9 cellular contexts compared by ENCODE assay signal in the genomic region with DNA sequence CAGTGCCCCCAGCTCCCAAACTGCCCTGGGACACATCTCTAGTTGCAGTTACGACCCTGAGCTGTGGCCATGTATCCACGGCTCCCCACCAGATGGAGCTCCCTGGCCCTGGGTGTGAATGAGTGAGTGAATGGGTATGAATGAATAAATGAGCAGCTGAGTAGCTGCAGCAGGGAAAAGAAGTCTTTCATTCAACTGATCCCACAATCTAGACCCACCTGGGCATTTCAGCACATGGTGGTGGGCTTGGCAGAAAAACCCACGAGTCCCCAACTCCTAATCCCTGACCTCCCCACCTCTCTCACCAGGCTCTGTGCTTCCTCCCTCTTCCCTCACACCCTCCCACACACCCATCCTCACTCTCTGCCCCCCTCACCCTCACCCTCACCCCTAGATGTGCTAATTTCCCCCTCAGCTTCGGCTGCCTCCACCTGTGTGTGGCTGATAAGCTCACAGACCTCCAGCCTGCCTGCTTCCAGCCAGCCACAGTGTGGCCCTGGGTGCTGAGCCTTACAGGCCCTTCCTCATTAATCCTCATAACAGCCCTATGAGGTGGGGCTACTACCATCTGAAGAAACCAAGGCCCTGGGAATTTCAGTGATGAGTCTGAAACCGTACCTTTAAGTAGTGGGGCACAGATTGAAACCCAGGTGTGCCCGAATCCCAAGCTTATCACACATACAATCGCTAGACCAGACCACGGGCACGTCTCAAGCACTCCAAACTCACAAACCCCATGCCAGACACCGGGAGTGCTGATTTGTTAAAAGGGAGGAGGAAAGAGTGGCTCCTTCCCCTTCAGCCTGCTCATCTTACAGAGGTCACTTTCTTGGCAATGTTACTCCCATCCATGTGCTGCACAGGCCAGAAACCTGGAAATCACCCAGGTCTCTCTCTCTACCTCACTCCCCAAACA.
A peak's percentile ranks its signal among the peaks of the same experiment; 100 is the strongest.
DNase-seq lines count a peak whose midpoint lies in the region; ATAC-seq and TF ChIP-seq lines count a peak whose summit lies in the region.
"Had no signal": no experiment of that assay in that cellular context is flagged by ENCODE, and none has a peak within 500 bp of the region (broad histone marks: within the 10 kb centered on the region; RNA-seq: fewer than 3 reads in every experiment).

No MANE protein-coding gene starts in this region.

- peaks cover 10% of the 10 kb centered on the region for H3K36me3 ChIP-seq in DND-41 (ENCODE audit: insufficient read depth, low read length)

- no peak overlapping the region for H3K9ac ChIP-seq in DND-41 (ENCODE audit: low read depth, low read length)

- H3K4me3 ChIP-seq in DND-41 (ENCODE audit: low read depth in 1 of 2, low read length in 2 of 2) (no peak overlapping the region), choroid plexus epithelial cell (ENCODE audit: low read depth, low read length) (no peak overlapping the region)

- H3K27me3 Mint-ChIP-seq in nephron (ENCODE audit: low read depth) = no peaks in the 10 kb centered on the region

- H3K4me1 ChIP-seq in DND-41 (ENCODE audit: insufficient read depth, low read length) = peaks cover 18% of the 10 kb centered on the region

- H3K9me3 Mint-ChIP-seq in nephron = no peaks in the 10 kb centered on the region

- TF ChIP-seq CTCF in DND-41 (IDR thresholded peaks at IDR 0.05; ENCODE audit: borderline replicate concordance, extremely low read depth, low read length, poor library complexity, severe bottlenecking) (peak; percentile 32), choroid plexus epithelial cell (conservative IDR thresholded peaks at IDR 0.05; ENCODE audit: low read depth, low read length) (peak; percentile 47), nephron (IDR thresholded peaks at IDR 0.05; ENCODE audit: unreplicated experiment in 3 of 3) (no peak)

- peaks cover 18% of the 10 kb centered on the region for H3K36me3 Mint-ChIP-seq in nephron (ENCODE audit: low read depth)

- DNase-seq in DND-41 (no peak), Kasumi-1 (lab: John Stamatoyannopoulos, UW) (peak; percentile 21 to 33), choroid plexus epithelial cell (ENCODE audit: low read depth) (peak; percentile 84), NCI-H2081 treated with DMSO at 0.1 percent for 48 hours (lab: John Stamatoyannopoulos, UW) (no peak), NOMO-1 treated with dmso at 0.1 percent for 144 hours (lab: John Stamatoyannopoulos, UW; ENCODE audit: unreplicated experiment) (no peak)
- no peak for DNase-seq in stimulated activated CD4-positive, alpha-beta T cell treated with anti-CD3 and anti-CD28 coated beads, Interleukin-1b, Interleukin-23, amount 100 ng/mL, for 48 hours
- DNase-seq: cortex of kidney had no signal

- no peak overlapping the region for H3K27ac ChIP-seq in DND-41 (ENCODE audit: low read length)

- ATAC-seq in DND-41 (ENCODE audit: insufficient read depth, low read depth) = no peak
- ATAC-seq in HG02763 (IDR thresholded peaks at IDR 0.05; ENCODE audit: unreplicated experiment) = no peak

- peak overlapping the region; percentile 19 to 48 (median 39) for H3K4me3 Mint-ChIP-seq in nephron

- H3K4me1 Mint-ChIP-seq in nephron = peaks cover 40% of the 10 kb centered on the region

- H4K20me1 ChIP-seq in DND-41 (ENCODE audit: insufficient read depth, low read length) = peaks cover 9% of the 10 kb centered on the region; the same call in 1 of the 2 replicates

- H3K4me2 ChIP-seq in DND-41 (ENCODE audit: insufficient read depth, low read length) = no peak overlapping the region

- H2AFZ ChIP-seq in DND-41 (ENCODE audit: low read depth, low read length) = peak overlapping the region; percentile 26; the same call in 1 of the 2 replicates

- H3K79me2 ChIP-seq in DND-41 (ENCODE audit: insufficient read depth, low read length) = peaks cover 24% of the 10 kb centered on the region

- H3K9me3 ChIP-seq in DND-41 (ENCODE audit: insufficient read depth, low read length, severe bottlenecking) = no peaks in the 10 kb centered on the region

- H3K27ac Mint-ChIP-seq in nephron = peak overlapping the region; percentile 72 to 82 (median 82)

- H3K27me3 ChIP-seq in DND-41 (ENCODE audit: insufficient read depth, low read length, poor library complexity) = no peaks in the 10 kb centered on the region

Comparison
In these comparisons a context has a peak if more than half of its experiments do, and no peak if none do; other contexts are left out.
1. DNase-seq: peak in Kasumi-1 (2 of 2) and choroid plexus epithelial cell (single experiment); none in DND-41 (single experiment), stimulated activated CD4-positive, alpha-beta T cell treated with anti-CD3 and anti-CD28 coated beads, Interleukin-1b, Interleukin-23, amount 100 ng/mL, for 48 hours (single experiment), NCI-H2081 treated with DMSO at 0.1 percent for 48 hours (single experiment) and NOMO-1 treated with dmso at 0.1 percent for 144 hours (single experiment).
2. CTCF ChIP-seq: peak in DND-41 (single experiment) and choroid plexus epithelial cell (single experiment); none in nephron (0 of 3).